In genomic region chr2:71864085-71864484, GRCh38 we compare ENCODE assay signal across 19 cellular contexts.
DNase-seq lines count a peak whose midpoint lies in the region; ATAC-seq and TF ChIP-seq lines count a peak whose summit lies in the region.
"Had no signal": no experiment of that assay in that cellular context is flagged by ENCODE, and none has a peak within 500 bp of the region (broad histone marks: within the 10 kb centered on the region; RNA-seq: fewer than 3 reads in every experiment).

No MANE protein-coding gene starts in this region.

- TF ChIP-seq CTCF in VCaP (conservative IDR thresholded peaks at IDR 0.05) (no peak), transverse colon (IDR thresholded peaks at IDR 0.05) (no peak)

- H3K36me3 ChIP-seq in transverse colon: no peaks in the 10 kb centered on the region
- H3K36me3 ChIP-seq: BE2C had no signal

- in situ Hi-C loops in transverse colon (cut with MboI; ENCODE audit: low pct_ligation_motif_present in 1 of 4, low pct_unique_long_range_greater_than_20kb in 1 of 4, low sequenced_read_pairs in 3 of 4): no loop called here

- no peaks in the 10 kb centered on the region for H3K27me3 ChIP-seq in transverse colon
- H3K27me3 ChIP-seq: BE2C had no signal

- intact Hi-C loops in sciatic nerve (cut with DNase I): no loop called here
- intact Hi-C loops in transverse colon (cut with DNase I; ENCODE audit: low total_unique reads): no loop called here

- H3K4me3 ChIP-seq in transverse colon: no peak overlapping the region
- H3K4me3 ChIP-seq: A549 had no signal

- ATAC-seq in sciatic nerve (no peak), GM18868 (IDR thresholded peaks at IDR 0.05; ENCODE audit: unreplicated experiment) (no peak), HG02759 (IDR thresholded peaks at IDR 0.05; ENCODE audit: unreplicated experiment) (no peak)
- ATAC-seq: A549; CD8-positive, alpha-beta T cell; HCT116 had no signal

- H3K9me3 ChIP-seq in transverse colon: no peaks in the 10 kb centered on the region
- H3K9me3 ChIP-seq: A549, BE2C had no signal

- H3K4me1 ChIP-seq in transverse colon: no peaks in the 10 kb centered on the region
- H3K4me1 ChIP-seq: A549, BE2C had no signal

- TF ChIP-seq EP300 in transverse colon (IDR thresholded peaks at IDR 0.05; ENCODE audit: low read depth): no peak

- peak; percentile 63 for DNase-seq in M059J (ENCODE audit: low read depth)
- DNase-seq in mesenteric fat pad (ENCODE audit: low spot score): peak; percentile 37
- peak; percentile 27 for DNase-seq in sciatic nerve (ENCODE audit: low spot score)
- DNase-seq in transverse colon: no peak
- no peak for DNase-seq in kidney tubule cell (ENCODE audit: low spot score)
- DNase-seq: BE2C; CD8-positive, alpha-beta T cell; COR-L47; DMS153; DMS79 treated with DMSO at 0.1 percent for 48 hours; EL; GDM1; IMR-90 had no signal

- H3K27ac ChIP-seq in VCaP (peak overlapping the region; percentile 37; the same call in 1 of the 2 replicates), transverse colon (no peak overlapping the region)
- H3K27ac ChIP-seq: A549, C4-2B had no signal

- 75 to 83% methylated on average over 3 to 5 of the region's 5 CpGs for WGBS in transverse colon (ENCODE audit: low coverage in 1 of 2), 2 donors

- TF ChIP-seq POLR2A in transverse colon (IDR thresholded peaks at IDR 0.05): no peak

Comparison
In these comparisons a context has a peak if more than half of its experiments do, and no peak if none do; other contexts are left out.
1. DNase-seq: peak in M059J (single experiment), mesenteric fat pad (single experiment) and sciatic nerve (single experiment); none in transverse colon (single experiment) and kidney tubule cell (single experiment).